1 cellular context compared by ENCODE assay signal in genomic region chr16:23149267-23149992, GRCh38.
A peak's percentile ranks its signal among the peaks of the same experiment; 100 is the strongest.
TF ChIP-seq lines count a peak whose summit lies in the region.

Gene USP31, minus strand, starts transcription at chr16:23149452. Its CDS starts 182 bp downstream, at chr16:23149270.

TF ChIP-seq in HepG2, 621 proteins besides CTCF, POLR2A, EP300 and RAD21 (continued from another document and continues in another):
- TF ChIP-seq ZNF318 (CRISPR knock-in tag; IDR thresholded peaks at IDR 0.05) (no peak; the same call in none of the 2 replicates), HINFP (CRISPR knock-in tag; IDR thresholded peaks at IDR 0.05; ENCODE audit: low read depth) (peak; percentile 95), MLX (CRISPR knock-in tag; IDR thresholded peaks at IDR 0.05) (peak; percentile 56; the same call in 1 of the 2 replicates), NRL (CRISPR knock-in tag; IDR thresholded peaks at IDR 0.05; ENCODE audit: borderline replicate concordance) (peak; percentile 88; the same call in 1 of the 2 replicates), HNF4A (CRISPR knock-in tag; IDR thresholded peaks at IDR 0.05) (no peak), ARNT2 (CRISPR knock-in tag; IDR thresholded peaks at IDR 0.05; ENCODE audit: low read depth) (peak; percentile 90), ZMAT5 (CRISPR knock-in tag; IDR thresholded peaks at IDR 0.05; ENCODE audit: borderline replicate concordance, low read depth) (no peak), SMARCC2 (IDR thresholded peaks at IDR 0.05) (no peak), ZNF451 (CRISPR knock-in tag; IDR thresholded peaks at IDR 0.05) (peak; percentile 70), HES4 (CRISPR knock-in tag; IDR thresholded peaks at IDR 0.05; ENCODE audit: borderline replicate concordance) (peak; percentile 71), ZNF264 (CRISPR knock-in tag; IDR thresholded peaks at IDR 0.05) (no peak), NR3C1 (CRISPR knock-in tag; IDR thresholded peaks at IDR 0.05) (no peak), TBL1XR1 (IDR thresholded peaks at IDR 0.05; ENCODE audit: borderline replicate concordance, low read length, partially characterized antibody) (no peak), NFE2 (CRISPR knock-in tag; IDR thresholded peaks at IDR 0.05) (no peak), DMAP1 (CRISPR knock-in tag; IDR thresholded peaks at IDR 0.05) (peak; percentile 59), ZNF180 (CRISPR knock-in tag; IDR thresholded peaks at IDR 0.05; ENCODE audit: borderline replicate concordance, low read depth) (no peak), KAT2B (IDR thresholded peaks at IDR 0.05; ENCODE audit: borderline replicate concordance, low read depth, low read length) (no peak), SSRP1 (CRISPR knock-in tag; IDR thresholded peaks at IDR 0.05) (0 out of 2 replicates have a peak, but pooled peaks have one; percentile 19), ZNF724P (CRISPR knock-in tag; IDR thresholded peaks at IDR 0.05; ENCODE audit: borderline replicate concordance) (0 out of 2 replicates have a peak, but pooled peaks have one; percentile 83), ZBTB2 (CRISPR knock-in tag; IDR thresholded peaks at IDR 0.05; ENCODE audit: low read depth) (peak; percentile 69), MEF2D (CRISPR knock-in tag; IDR thresholded peaks at IDR 0.05) (peak; percentile 89), THAP9 (CRISPR knock-in tag; IDR thresholded peaks at IDR 0.05; ENCODE audit: borderline replicate concordance) (peak; percentile 94), TOPORS (CRISPR knock-in tag; IDR thresholded peaks at IDR 0.05) (no peak; the same call in 1 of the 2 replicates), SMC3 (IDR thresholded peaks at IDR 0.05; ENCODE audit: low read length) (no peak), RFXAP (CRISPR knock-in tag; IDR thresholded peaks at IDR 0.05; ENCODE audit: borderline replicate concordance) (peak; percentile 81; the same call in 1 of the 2 replicates), GTF3A (CRISPR knock-in tag; conservative IDR thresholded peaks at IDR 0.05) (0 out of 2 replicates have a peak, but pooled peaks have one; percentile 75), ZNF670 (CRISPR knock-in tag; IDR thresholded peaks at IDR 0.05; ENCODE audit: borderline replicate concordance) (no peak), HOXA3 (CRISPR knock-in tag; IDR thresholded peaks at IDR 0.05) (peak; percentile 99), LBX2 (CRISPR knock-in tag; IDR thresholded peaks at IDR 0.05; ENCODE audit: borderline replicate concordance) (peak; percentile 91), SMYD3 (CRISPR knock-in tag; IDR thresholded peaks at IDR 0.05) (no peak), KDM2A (CRISPR knock-in tag; IDR thresholded peaks at IDR 0.05; ENCODE audit: borderline replicate concordance, low read depth) (peak; percentile 99), TEAD2 (CRISPR knock-in tag; IDR thresholded peaks at IDR 0.05) (no peak), NFIB (CRISPR knock-in tag; IDR thresholded peaks at IDR 0.05; ENCODE audit: borderline replicate concordance) (no peak), RNF219 (CRISPR knock-in tag; IDR thresholded peaks at IDR 0.05) (no peak)
